ENCODE assay signal across 19 cellular contexts in genomic region chr14:90985601-90986242, GRCh38.
A peak's percentile ranks its signal among the peaks of the same experiment; 100 is the strongest.
DNase-seq lines count a peak whose midpoint lies in the region; ATAC-seq, FAIRE-seq and TF ChIP-seq lines count a peak whose summit lies in the region.
"Had no signal": no experiment of that assay in that cellular context is flagged by ENCODE, and none has a peak within 500 bp of the region (broad histone marks: within the 10 kb centered on the region; RNA-seq: fewer than 3 reads in every experiment).

No MANE protein-coding gene starts in this region.

- no peak for TF ChIP-seq POLR2A in GM12892 (IDR thresholded peaks at IDR 0.05; ENCODE audit: low read depth, low read length)

- H3K36me3 ChIP-seq in KMS-11 (ENCODE audit: insufficient read depth) (no peaks in the 10 kb centered on the region), colonic mucosa (no peaks in the 10 kb centered on the region)
- H3K36me3 ChIP-seq: gastrocnemius medialis, prostate gland, vagina had no signal

- no peaks in the 10 kb centered on the region for H3K79me2 ChIP-seq in KMS-11 (ENCODE audit: insufficient read depth, low read depth)

- ATAC-seq in HG02938 (IDR thresholded peaks at IDR 0.05; ENCODE audit: unreplicated experiment), result peak; percentile 92
- ATAC-seq: gastrocnemius medialis had no signal

- DNase-seq in GM12892 (ENCODE audit: insufficient read length) (no peak), GM20000 (ENCODE audit: low spot score) (peak; percentile 33), NOMO-1 treated with DMSO at 0.1 percent for 48 hours (lab: John Stamatoyannopoulos, UW; ENCODE audit: unreplicated experiment) (no peak), NCI-H1048 (lab: John Stamatoyannopoulos, UW) (no peak), iPS-NIHi11 (ENCODE audit: low spot score) (no peak), colonic mucosa (no peak)
- DNase-seq: activated CD4-positive, alpha-beta T cell treated with anti-CD3 and anti-CD28 coated beads, Interleukin-2, amount 50 U/mL, for 4 hours; activated gamma-delta T cell treated with Interleukin-2 at 50 U/mL for 16 hours; DND-41; gastrocnemius medialis; NCI-H1092; NCI-H510A treated with DMSO at 0.1 percent for 48 hours; RPMI8226; stimulated activated CD8-positive, alpha-beta memory T cell treated with anti-CD3 and anti-CD28 coated beads, Interleukin-4, amount 100 ng/mL, for 48 hours had no signal

- intact Hi-C loops in colonic mucosa (cut with DNase I), result no loop called here

- peak overlapping the region; percentile 47 for H3K4me2 ChIP-seq in KMS-11

- H3K9ac ChIP-seq in KMS-11 (no peak overlapping the region), colonic mucosa (ENCODE audit: low read depth in 2 of 2, low read length in 2 of 2) (no peak overlapping the region)

- H3K4me1 ChIP-seq in KMS-11 (ENCODE audit: low read depth, poor library complexity, severe bottlenecking) (peaks cover 28% of the 10 kb centered on the region), colonic mucosa (peaks cover 3% of the 10 kb centered on the region)
- H3K4me1 ChIP-seq: gastrocnemius medialis, prostate gland, vagina had no signal

- TF ChIP-seq CTCF in GM20000 (IDR thresholded peaks at IDR 0.05; ENCODE audit: extremely low read depth, missing control alignments) (no peak), KMS-11 (conservative IDR thresholded peaks at IDR 0.05; ENCODE audit: low read depth, low read length) (no peak), colonic mucosa (IDR thresholded peaks at IDR 0.05) (no peak)

- H2AFZ ChIP-seq in KMS-11 (ENCODE audit: low read depth), result 0 out of 2 replicates have a peak overlapping the region, but pooled peaks have one; percentile 1

- H3K27ac ChIP-seq in KMS-11 (peak overlapping the region; percentile 13; the same call in 1 of the 2 replicates), colonic mucosa (no peak overlapping the region)
- H3K27ac ChIP-seq: gastrocnemius medialis, prostate gland, vagina had no signal

- H4K20me1 ChIP-seq in KMS-11 (ENCODE audit: insufficient read depth), result no peaks in the 10 kb centered on the region

- FAIRE-seq in GM12892 (lab: Jason Lieb, UNC), result peak; percentile 79
- FAIRE-seq: islet of Langerhans had no signal

- H3K27me3 ChIP-seq in KMS-11 (ENCODE audit: insufficient read depth, low read depth) (no peaks in the 10 kb centered on the region), colonic mucosa (no peaks in the 10 kb centered on the region)
- H3K27me3 ChIP-seq: gastrocnemius medialis, vagina had no signal

- no peak overlapping the region for H3K4me3 ChIP-seq in KMS-11 (IDR thresholded peaks at IDR 0.05; ENCODE audit: insufficient read depth, low read depth, low read length)
- H3K4me3 ChIP-seq in colonic mucosa, result no peak overlapping the region
- H3K4me3 ChIP-seq: gastrocnemius medialis, prostate gland, vagina had no signal

- H3K9me3 ChIP-seq in colonic mucosa, result no peaks in the 10 kb centered on the region
- H3K9me3 ChIP-seq: gastrocnemius medialis, prostate gland, vagina had no signal
